1 cellular context compared by ENCODE assay signal in genomic region chr20:36439040-36439730, GRCh38.
TF ChIP-seq lines count a peak whose summit lies in the region.

No MANE protein-coding gene starts in this region.

TF ChIP-seq in K562, 482 proteins besides CTCF, POLR2A, EP300 and RAD21 (continued from another document and continues in another):
- TF ChIP-seq ETV1 (tag; conservative IDR thresholded peaks at IDR 0.05; ENCODE audit: low read depth) (no peak), NELFE (IDR thresholded peaks at IDR 0.05; ENCODE audit: insufficient read depth, insufficient read length) (no peak), ZNF551 (CRISPR knock-in tag; IDR thresholded peaks at IDR 0.05) (no peak), ZBTB11 (CRISPR knock-in tag; IDR thresholded peaks at IDR 0.05) (no peak), GATAD2B (IDR thresholded peaks at IDR 0.05; ENCODE audit: borderline replicate concordance) (no peak), ZFP36 (IDR thresholded peaks at IDR 0.05; ENCODE audit: low read depth, low read length, partially characterized antibody) (no peak), DEAF1 (CRISPR knock-in tag; IDR thresholded peaks at IDR 0.05) (0 out of 2 replicates have a peak, but pooled peaks have one; percentile 43), TSC22D4 (tag; IDR thresholded peaks at IDR 0.05) (no peak), ZNF121 (CRISPR knock-in tag; conservative IDR thresholded peaks at IDR 0.05) (no peak), TFAP4 (CRISPR knock-in tag; IDR thresholded peaks at IDR 0.05; ENCODE audit: borderline replicate concordance) (peak; percentile 51; the same call in 1 of the 2 replicates), MBD1 (CRISPR knock-in tag; IDR thresholded peaks at IDR 0.05) (no peak), HMBOX1 (IDR thresholded peaks at IDR 0.05) (no peak), STAT5A (IDR thresholded peaks at IDR 0.05; ENCODE audit: borderline replicate concordance, low read length) (no peak), RBM17 (IDR thresholded peaks at IDR 0.05; ENCODE audit: borderline replicate concordance, low read depth, low read length) (no peak), NR2C2 (CRISPR knock-in tag; IDR thresholded peaks at IDR 0.05) (0 out of 2 replicates have a peak, but pooled peaks have one; percentile 49), NR2C2 (tag; IDR thresholded peaks at IDR 0.05) (no peak), DLX4 (CRISPR knock-in tag; IDR thresholded peaks at IDR 0.05) (no peak), ZNF780A (CRISPR knock-in tag; IDR thresholded peaks at IDR 0.05) (no peak), ZKSCAN1 (IDR thresholded peaks at IDR 0.05; ENCODE audit: low read depth, low read length) (no peak), SMARCB1 (IDR thresholded peaks at IDR 0.05; ENCODE audit: insufficient read length, low read depth) (no peak), CBX2 (IDR thresholded peaks at IDR 0.05; ENCODE audit: insufficient read depth, low read length, poor library complexity, severe bottlenecking) (no peak), ZNF324 (CRISPR knock-in tag; IDR thresholded peaks at IDR 0.05) (no peak), ZNF12 (CRISPR knock-in tag; IDR thresholded peaks at IDR 0.05) (no peak), PHF20 (IDR thresholded peaks at IDR 0.05; ENCODE audit: partially characterized antibody) (no peak), CHD4 (IDR thresholded peaks at IDR 0.05; ENCODE audit: insufficient read depth, insufficient replicate concordance, low read depth, low read length, poor library complexity, severe bottlenecking) (peak; percentile 51), MAX (CRISPR knock-in tag; IDR thresholded peaks at IDR 0.05) (no peak), FIP1L1 (IDR thresholded peaks at IDR 0.05; ENCODE audit: low read depth, low read length, poor library complexity, severe bottlenecking) (no peak), RFX5 (IDR thresholded peaks at IDR 0.05; ENCODE audit: low read depth, low read length) (no peak), FOXO4 (CRISPR knock-in tag; IDR thresholded peaks at IDR 0.05) (no peak), MBD2 (IDR thresholded peaks at IDR 0.05; ENCODE audit: borderline replicate concordance, low read depth) (no peak), C11orf30 (IDR thresholded peaks at IDR 0.05; ENCODE audit: low read depth) (no peak), XRCC3 (IDR thresholded peaks at IDR 0.05) (no peak), CHD2 (IDR thresholded peaks at IDR 0.05; ENCODE audit: low read depth, low read length) (no peak), SAFB (IDR thresholded peaks at IDR 0.05; ENCODE audit: borderline replicate concordance, low read depth, low read length) (no peak), ZNF444 (CRISPR knock-in tag; IDR thresholded peaks at IDR 0.05) (no peak), SRSF3 (IDR thresholded peaks at IDR 0.05; ENCODE audit: insufficient read depth, low read length) (no peak), ZNF3 (CRISPR knock-in tag; IDR thresholded peaks at IDR 0.05) (no peak), BDP1 (IDR thresholded peaks at IDR 0.05; ENCODE audit: insufficient read depth, insufficient read length) (no peak), THAP12 (CRISPR knock-in tag; IDR thresholded peaks at IDR 0.05) (no peak), HMG20B (CRISPR knock-in tag; IDR thresholded peaks at IDR 0.05) (no peak), SRF (CRISPR knock-in tag; IDR thresholded peaks at IDR 0.05) (no peak), NFATC3 (IDR thresholded peaks at IDR 0.05) (no peak), TAF1 (IDR thresholded peaks at IDR 0.05; ENCODE audit: control insufficient read depth, extremely low read depth, insufficient read depth, low read length, severe bottlenecking) (no peak), ZFP1 (CRISPR knock-in tag; IDR thresholded peaks at IDR 0.05) (no peak), RFX7 (CRISPR knock-in tag; IDR thresholded peaks at IDR 0.05) (no peak), STAT6 (CRISPR knock-in tag; IDR thresholded peaks at IDR 0.05) (no peak), KLF16 (IDR thresholded peaks at IDR 0.05) (0 out of 2 replicates have a peak, but pooled peaks have one; percentile 41), ZFP91 (CRISPR knock-in tag; IDR thresholded peaks at IDR 0.05) (no peak)
